Comparison of ENCODE assay signal across 25 cellular contexts in the genomic region with DNA sequence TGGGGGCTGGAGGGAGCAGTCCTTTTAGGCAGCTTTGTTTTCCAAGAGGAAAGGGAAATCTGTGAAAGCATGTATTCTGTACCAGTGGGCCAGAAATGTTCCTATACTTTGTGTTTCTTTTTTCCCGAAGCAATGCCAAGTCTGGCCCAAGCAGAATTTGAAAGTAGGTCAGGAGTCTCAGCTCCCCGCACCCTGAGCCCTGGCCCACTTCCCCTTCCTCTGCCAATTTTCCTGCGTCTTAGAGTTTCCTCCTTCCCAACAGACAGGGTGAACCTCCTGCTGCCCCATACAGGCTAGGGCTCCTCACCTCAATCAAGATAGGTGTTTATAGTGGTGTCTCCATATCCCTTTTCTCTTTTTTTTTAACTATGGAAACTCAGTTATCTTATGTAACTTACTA.
"Had no signal": no experiment of that assay in that cellular context is flagged by ENCODE, and none has a peak within 500 bp of the region (broad histone marks: within the 10 kb centered on the region; RNA-seq: fewer than 3 reads in every experiment).

No MANE protein-coding gene starts in this region.

- H3K27me3 ChIP-seq: ascending aorta, esophagus squamous epithelium, neural progenitor cell, right lobe of liver, thyroid gland, upper lobe of left lung had no signal

- H3K36me3 ChIP-seq: neural progenitor cell, thyroid gland had no signal

- H3K36me3 Mint-ChIP-seq: naive thymus-derived CD8-positive, alpha-beta T cell had no signal

- H3K9me3 ChIP-seq: ascending aorta, esophagus squamous epithelium, right lobe of liver, thyroid gland, upper lobe of left lung had no signal

- H3K4me3 Mint-ChIP-seq: activated naive CD4-positive, alpha-beta T cell treated with anti-CD3 and anti-CD28 coated beads, Interleukin-2, amount 10 ng/mL, durations not matched to agents 7 days and 5 days; activated naive CD8-positive, alpha-beta T cell treated with anti-CD3 and anti-CD28 coated beads, Interleukin-2, amount 10 ng/mL, durations not matched to agents 7 days and 5 days; activated T-cell treated with anti-CD3 and anti-CD28 coated beads, Interleukin-2, amount 50 U/mL, for 24 hours; brain; naive thymus-derived CD8-positive, alpha-beta T cell; neural progenitor cell; stimulated activated naive CD8-positive, alpha-beta T cell treated with anti-CD3 and anti-CD28 coated beads, Interleukin-15, amount 100 ng/mL, for 72 hours; T-helper 17 cell had no signal

- H3K27me3 Mint-ChIP-seq: activated naive CD4-positive, alpha-beta T cell treated with anti-CD3 and anti-CD28 coated beads, Interleukin-2, amount 10 ng/mL, durations not matched to agents 7 days and 5 days; activated naive CD8-positive, alpha-beta T cell treated with anti-CD3 and anti-CD28 coated beads, Interleukin-2, amount 10 ng/mL, durations not matched to agents 7 days and 5 days; activated T-cell treated with anti-CD3 and anti-CD28 coated beads, Interleukin-2, amount 50 U/mL, for 24 hours; brain; naive thymus-derived CD8-positive, alpha-beta T cell; stimulated activated naive CD8-positive, alpha-beta T cell treated with anti-CD3 and anti-CD28 coated beads, Interleukin-15, amount 100 ng/mL, for 72 hours; T-helper 17 cell had no signal

- H3K9ac ChIP-seq: neural progenitor cell had no signal

- H3K9me3 Mint-ChIP-seq: activated naive CD4-positive, alpha-beta T cell treated with anti-CD3 and anti-CD28 coated beads, Interleukin-2, amount 10 ng/mL, durations not matched to agents 7 days and 5 days; activated naive CD8-positive, alpha-beta T cell treated with anti-CD3 and anti-CD28 coated beads, Interleukin-2, amount 10 ng/mL, durations not matched to agents 7 days and 5 days; activated T-cell treated with anti-CD3 and anti-CD28 coated beads, Interleukin-2, amount 50 U/mL, for 24 hours; brain; naive thymus-derived CD8-positive, alpha-beta T cell; neural progenitor cell; stimulated activated naive CD8-positive, alpha-beta T cell treated with anti-CD3 and anti-CD28 coated beads, Interleukin-15, amount 100 ng/mL, for 72 hours had no signal

- H3K27ac ChIP-seq: ascending aorta, epithelial cell of prostate, esophagus squamous epithelium, neural progenitor cell, right lobe of liver, thyroid gland, upper lobe of left lung, WERI-Rb-1 had no signal

- DNase-seq: activated CD4-positive, alpha-beta T cell treated with anti-CD3 and anti-CD28 coated beads for 48 hours; activated CD4-positive, alpha-beta T cell treated with anti-CD3 and anti-CD28 coated beads, Interleukin-2, amount 50 U/mL, for 48 hours; activated CD8-positive, alpha-beta memory T cell treated with anti-CD3 and anti-CD28 coated beads for 24 hours; activated CD8-positive, alpha-beta memory T cell treated with anti-CD3 and anti-CD28 coated beads, Interleukin-2, amount 50 U/mL, for 4 hours; activated gamma-delta T cell; activated naive CD4-positive, alpha-beta T cell treated with anti-CD3 and anti-CD28 coated beads, Interleukin-2, amount 10 ng/mL, durations not matched to agents 7 days and 5 days; activated naive CD8-positive, alpha-beta T cell treated with anti-CD3 and anti-CD28 coated beads, Interleukin-2, amount 10 ng/mL, durations not matched to agents 7 days and 5 days; activated T-cell treated with anti-CD3 and anti-CD28 coated beads, Interleukin-2, amount 50 U/mL, for 24 hours; caudate nucleus; effector CD4-positive, alpha-beta T cell; esophagus squamous epithelium; naive thymus-derived CD8-positive, alpha-beta T cell; right lobe of liver; stimulated activated CD4-positive, alpha-beta T cell treated with anti-CD3 and anti-CD28 coated beads, Interleukin-2, amount 100 ng/mL, for 48 hours; stimulated activated naive CD8-positive, alpha-beta T cell treated with anti-CD3 and anti-CD28 coated beads, Interleukin-15, amount 100 ng/mL, for 72 hours; T-helper 17 cell; T1000; thyroid gland; upper lobe of left lung; WERI-Rb-1 had no signal

- H3K4me3 ChIP-seq: ascending aorta, esophagus squamous epithelium, neural progenitor cell, right lobe of liver, thyroid gland, upper lobe of left lung had no signal

- H3K4me1 ChIP-seq: ascending aorta, esophagus squamous epithelium, right lobe of liver, thyroid gland had no signal

- ATAC-seq: activated CD4-positive, CD25-positive, alpha-beta regulatory T cell treated with anti-CD3 and anti-CD28 coated beads, Interleukin-2, amount 50 U/mL, for 24 hours; naive thymus-derived CD8-positive, alpha-beta T cell; stimulated activated naive CD8-positive, alpha-beta T cell treated with anti-CD3 and anti-CD28 coated beads, Interleukin-15, amount 100 ng/mL, for 72 hours; T-helper 17 cell had no signal

- H3K4me2 ChIP-seq: neural progenitor cell had no signal

- H3K27ac Mint-ChIP-seq: activated naive CD4-positive, alpha-beta T cell treated with anti-CD3 and anti-CD28 coated beads, Interleukin-2, amount 10 ng/mL, durations not matched to agents 7 days and 5 days; activated naive CD8-positive, alpha-beta T cell treated with anti-CD3 and anti-CD28 coated beads, Interleukin-2, amount 10 ng/mL, durations not matched to agents 7 days and 5 days; activated T-cell treated with anti-CD3 and anti-CD28 coated beads, Interleukin-2, amount 50 U/mL, for 24 hours; naive thymus-derived CD8-positive, alpha-beta T cell; neural progenitor cell; T-helper 17 cell had no signal

- H3K4me1 Mint-ChIP-seq: activated naive CD4-positive, alpha-beta T cell treated with anti-CD3 and anti-CD28 coated beads, Interleukin-2, amount 10 ng/mL, durations not matched to agents 7 days and 5 days; activated naive CD8-positive, alpha-beta T cell treated with anti-CD3 and anti-CD28 coated beads, Interleukin-2, amount 10 ng/mL, durations not matched to agents 7 days and 5 days; neural progenitor cell had no signal
